Comparison of ENCODE assay signal across 34 cellular contexts in the genomic region with DNA sequence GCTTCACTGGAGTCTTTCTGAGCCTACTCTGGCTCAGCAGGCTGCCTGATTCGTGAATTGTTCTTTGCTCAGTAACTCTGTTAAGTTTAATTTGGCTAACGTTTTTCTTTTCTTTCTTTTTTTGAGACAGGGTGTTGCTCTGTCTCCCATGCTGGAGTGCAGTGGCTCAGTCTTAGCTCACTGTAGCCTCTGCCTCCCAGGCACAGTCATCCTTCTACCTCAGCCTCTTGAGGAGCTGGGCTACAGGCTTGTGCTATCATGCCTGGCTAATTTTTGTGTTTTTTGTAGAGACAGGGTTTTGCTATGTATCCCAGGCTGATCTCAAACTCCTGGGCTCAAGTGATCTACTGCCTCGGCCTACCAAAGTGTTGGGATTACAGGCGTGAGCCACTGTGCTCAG.
DNase-seq lines count a peak whose midpoint lies in the region; ATAC-seq, FAIRE-seq and TF ChIP-seq lines count a peak whose summit lies in the region.
"Had no signal": no experiment of that assay in that cellular context is flagged by ENCODE, and none has a peak within 500 bp of the region (broad histone marks: within the 10 kb centered on the region; RNA-seq: fewer than 3 reads in every experiment).

No MANE protein-coding gene starts in this region.

- no peaks in the 10 kb centered on the region; the same call in 1 of the 2 replicates for H3K27me3 ChIP-seq in IMR-90 (ENCODE audit: control insufficient read depth, insufficient read depth, low read length)
- no peaks in the 10 kb centered on the region for H3K27me3 ChIP-seq in GM12878 (replicated peaks in 1 of 2; ENCODE audit: control insufficient read depth in 2 of 2, insufficient read depth in 2 of 2, low read length in 1 of 2)
- H3K27me3 ChIP-seq in neural progenitor cell = no peaks in the 10 kb centered on the region
- H3K27me3 ChIP-seq: esophagus squamous epithelium, gastrocnemius medialis, testis had no signal

- no peaks in the 10 kb centered on the region for H3K36me3 ChIP-seq in IMR-90 (ENCODE audit: control insufficient read depth, insufficient read depth, low read length)
- no peaks in the 10 kb centered on the region for H3K36me3 ChIP-seq in GM12878 (ENCODE audit: control insufficient read depth in 2 of 2, insufficient read depth in 2 of 2, low read length in 1 of 2)
- H3K36me3 ChIP-seq in neural progenitor cell = no peaks in the 10 kb centered on the region
- H3K36me3 ChIP-seq: esophagus squamous epithelium, gastrocnemius medialis, HAP-1, prostate gland had no signal

- no peak overlapping the region for H3K56ac ChIP-seq in IMR-90 (ENCODE audit: extremely low read depth, insufficient read depth, low read length)

- no peak for TF ChIP-seq POLR2A in IMR-90 (IDR thresholded peaks at IDR 0.05; ENCODE audit: low read depth, low read length)
- TF ChIP-seq POLR2A in GM12878 (IDR thresholded peaks at IDR 0.05; ENCODE audit: low read depth, low read length) = no peak

- intact Hi-C loops in IMR-90 (cut with micrococcal nuclease) (no loop called here), GM12878 (cut with micrococcal nuclease; ENCODE audit: unreplicated experiment) (no loop called here)

- peaks cover 6% of the 10 kb centered on the region for H3K4me1 Mint-ChIP-seq in neural progenitor cell
- H3K4me1 Mint-ChIP-seq: activated naive CD8-positive, alpha-beta T cell treated with anti-CD3 and anti-CD28 coated beads, Interleukin-2, amount 50 U/mL, for 24 hours; B cell; central memory CD8-positive, alpha-beta T cell; naive B cell had no signal

- H3K79me2 ChIP-seq in GM12878 (ENCODE audit: control insufficient read depth, insufficient read depth, low read length) (no peaks in the 10 kb centered on the region), neural progenitor cell (ENCODE audit: low read depth) (no peaks in the 10 kb centered on the region)

- TF ChIP-seq RAD21 in IMR-90 (IDR thresholded peaks at IDR 0.05; ENCODE audit: low read length) (no peak), GM12878 (IDR thresholded peaks at IDR 0.05; ENCODE audit: insufficient read depth, low read depth, low read length) (no peak)

- no peak overlapping the region for H2BK120ac ChIP-seq in IMR-90 (ENCODE audit: low read depth, low read length)

- no peak overlapping the region for H2BK5ac ChIP-seq in IMR-90 (ENCODE audit: low read depth, low read length, poor library complexity, severe bottlenecking)

- no peak overlapping the region for H3K9ac ChIP-seq in IMR-90 (ENCODE audit: low read depth, low read length)
- no peak overlapping the region for H3K9ac ChIP-seq in GM12878 (ENCODE audit: control insufficient read depth, insufficient read depth, low read length)
- H3K9ac ChIP-seq in neural progenitor cell = no peak overlapping the region

- no peaks in the 10 kb centered on the region for H3K79me1 ChIP-seq in IMR-90 (ENCODE audit: low read depth in 1 of 2, low read length in 2 of 2)

- ATAC-seq in GM21717 (IDR thresholded peaks at IDR 0.05; ENCODE audit: unreplicated experiment) = peak; percentile 32
- no peak for ATAC-seq in IMR-90 (ENCODE audit: low read depth)
- ATAC-seq in GM12878 = peak; percentile 44; the same call in 2 of the 3 replicates
- no peak for ATAC-seq in GM18858 (IDR thresholded peaks at IDR 0.05; ENCODE audit: unreplicated experiment)
- ATAC-seq: activated naive CD8-positive, alpha-beta T cell treated with anti-CD3 and anti-CD28 coated beads, Interleukin-2, amount 50 U/mL, for 24 hours; activated T-cell treated with anti-CD3 and anti-CD28 coated beads, Interleukin-2, amount 50 U/mL, for 72 hours; CD8-positive, alpha-beta T cell; gastrocnemius medialis; sciatic nerve had no signal

- H3F3A ChIP-seq in neural progenitor cell (ENCODE audit: low read depth) = peaks cover 8% of the 10 kb centered on the region

- H4K5ac ChIP-seq in IMR-90 (ENCODE audit: low read depth, low read length) = no peak overlapping the region

- H3K18ac ChIP-seq in IMR-90 (ENCODE audit: low read depth, low read length) = no peak overlapping the region

- H3K36me3 Mint-ChIP-seq in neural progenitor cell = no peaks in the 10 kb centered on the region
- H3K36me3 Mint-ChIP-seq: CD8-positive, alpha-beta T cell; naive B cell had no signal

- in situ Hi-C loops in IMR-90 (cut with MboI; ENCODE audit: low sequenced_read_pairs) (no loop called here), GM12878 (cut with MboI) (no loop called here)

- RAD21 ChIA-PET in GM12878 (lab: Charles Lee; ENCODE audit: unreplicated experiment) = interaction anchor here (3.6 kb wide), 1 partner anchor 11 kb away, joined by 18 read pairs; no protein-coding TSS in a partner anchor

- TF ChIP-seq CTCF in IMR-90 (conservative IDR thresholded peaks at IDR 0.05; ENCODE audit: low read depth, low read length) (no peak), GM12878 (IDR thresholded peaks at IDR 0.05 in 2 of 3, conservative IDR thresholded peaks at IDR 0.05 in 1 of 3; ENCODE audit: control insufficient read depth in 2 of 3, extremely low read depth in 1 of 3, insufficient read depth in 1 of 3, low read depth in 3 of 3, low read length in 3 of 3) (no peak), neural progenitor cell (IDR thresholded peaks at IDR 0.05) (no peak), RWPE1 (conservative IDR thresholded peaks at IDR 0.05; ENCODE audit: low read depth) (no peak)

- POLR2A ChIA-PET in IMR-90 (lab: Charles Lee; ENCODE audit: unreplicated experiment) (no interaction called here), GM12878 (lab: Charles Lee) (no interaction called here), RWPE1 (lab: Yijun Ruan, JAX; ENCODE audit: low non-redundant PET) (no interaction called here)

- H2BK20ac ChIP-seq in IMR-90 (ENCODE audit: low read depth, low read length) = no peak overlapping the region

- no peak overlapping the region for H3K27ac Mint-ChIP-seq in neural progenitor cell
- H3K27ac Mint-ChIP-seq: activated naive CD8-positive, alpha-beta T cell treated with anti-CD3 and anti-CD28 coated beads, Interleukin-2, amount 50 U/mL, for 24 hours; activated T-cell treated with anti-CD3 and anti-CD28 coated beads, Interleukin-2, amount 50 U/mL, for 72 hours; B cell; CD8-positive, alpha-beta T cell; dendritic cell treated with granulocyte-macrophage colony-stimulating factor and Interleukin-4, amounts not matched to agents 40 ng/mL and 50 ng/mL, for 4 days; stimulated activated naive CD8-positive, alpha-beta T cell treated with anti-CD3 and anti-CD28 coated beads, Interleukin-15, Interleukin-2, amounts not matched to agents 100 ng/mL and 50 ng/mL, for 24 hours had no signal

- SMC1A ChIA-PET in GM12878 (lab: Charles Lee; ENCODE audit: uncharacterized antibody, unreplicated experiment) = interaction anchor here (4.4 kb wide), 1 partner anchor 11 kb away, joined by 29 read pairs; no protein-coding TSS in a partner anchor

- H3K9me3 Mint-ChIP-seq in neural progenitor cell = no peaks in the 10 kb centered on the region
- H3K9me3 Mint-ChIP-seq: activated naive CD8-positive, alpha-beta T cell treated with anti-CD3 and anti-CD28 coated beads, Interleukin-2, amount 50 U/mL, for 24 hours; activated T-cell treated with anti-CD3 and anti-CD28 coated beads, Interleukin-2, amount 50 U/mL, for 72 hours; CD8-positive, alpha-beta T cell; central memory CD8-positive, alpha-beta T cell; dendritic cell treated with granulocyte-macrophage colony-stimulating factor and Interleukin-4, amounts not matched to agents 40 ng/mL and 50 ng/mL, for 4 days; stimulated activated naive CD8-positive, alpha-beta T cell treated with anti-CD3 and anti-CD28 coated beads, Interleukin-15, Interleukin-2, amounts not matched to agents 100 ng/mL and 50 ng/mL, for 24 hours had no signal

- H3K4me1 ChIP-seq in IMR-90 (ENCODE audit: control insufficient read depth, insufficient read depth, low read length) (no peaks in the 10 kb centered on the region), GM12878 (ENCODE audit: control insufficient read depth, insufficient read depth, low read length) (no peaks in the 10 kb centered on the region), neural progenitor cell (peaks cover 25% of the 10 kb centered on the region)
- H3K4me1 ChIP-seq: esophagus squamous epithelium, gastrocnemius medialis, HAP-1, prostate gland, testis had no signal

- dilution Hi-C loops in IMR-90 (cut with HindIII; ENCODE audit: low sequenced_read_pairs, unreplicated experiment) = no loop called here

- H3K23ac ChIP-seq in IMR-90 (ENCODE audit: low read depth, low read length) = no peak overlapping the region

- DNase-seq in IMR-90 (no peak), GM12878 (ENCODE audit: low read depth, low spot score) (no peak), neural progenitor cell (ENCODE audit: low spot score) (peak; percentile 25), HCEC 1CT (no peak), RWPE1 (ENCODE audit: low spot score) (no peak)
- DNase-seq: ACHN; activated CD4-positive, alpha-beta T cell treated with anti-CD3 and anti-CD28 coated beads, Interleukin-2, amount 50 U/mL, for 48 hours; activated naive CD8-positive, alpha-beta T cell treated with anti-CD3 and anti-CD28 coated beads, Interleukin-2, amount 50 U/mL, for 24 hours; activated T-cell treated with anti-CD3 and anti-CD28 coated beads, Interleukin-2, amount 50 U/mL, for 72 hours; CD8-positive, alpha-beta T cell; DMS153; esophagus squamous epithelium; gastrocnemius medialis; kidney; midbrain; naive B cell; NCI-H1930; NCI-H2171 treated with DMSO at 0.1 percent for 48 hours; NCI-H510A; nucleus accumbens; OCI-M1; stimulated activated CD8-positive, alpha-beta memory T cell treated with anti-CD3 and anti-CD28 coated beads, Interleukin-4, amount 100 ng/mL, for 48 hours; testis had no signal

- no peak overlapping the region for H2AK9ac ChIP-seq in IMR-90 (replicated peaks; ENCODE audit: low read depth, low read length, poor library complexity)

- H3K4me3 ChIP-seq in IMR-90 (ENCODE audit: insufficient read depth, low read depth, low read length) (no peak overlapping the region), GM12878 (no peak overlapping the region), neural progenitor cell (no peak overlapping the region)
- H3K4me3 ChIP-seq: esophagus squamous epithelium, gastrocnemius medialis, HAP-1, prostate gland, SK-N-MC, testis had no signal

- no peak overlapping the region for H3K27ac ChIP-seq in IMR-90 (ENCODE audit: insufficient read depth, low read length)
- no peak overlapping the region for H3K27ac ChIP-seq in GM12878 (ENCODE audit: control insufficient read depth, insufficient read depth)
- peak overlapping the region; percentile 84 for H3K27ac ChIP-seq in neural progenitor cell
- H3K27ac ChIP-seq in RWPE1 = no peak overlapping the region
- H3K27ac ChIP-seq: esophagus squamous epithelium, gastrocnemius medialis, prostate gland, SK-N-MC, testis had no signal

- BruUV-seq in IMR-90 (replicated peaks; lab: Mats Ljungman, UMichigan) (no TSS peak), GM12878 (replicated peaks; lab: Mats Ljungman, UMichigan) (no TSS peak)

- H4K91ac ChIP-seq in IMR-90 (ENCODE audit: insufficient read depth, low read depth, low read length) = no peak overlapping the region

- no peak overlapping the region for H3K4me3 Mint-ChIP-seq in neural progenitor cell
- H3K4me3 Mint-ChIP-seq: activated naive CD8-positive, alpha-beta T cell treated with anti-CD3 and anti-CD28 coated beads, Interleukin-2, amount 50 U/mL, for 24 hours; activated T-cell treated with anti-CD3 and anti-CD28 coated beads, Interleukin-2, amount 50 U/mL, for 72 hours; B cell; CD8-positive, alpha-beta T cell; central memory CD8-positive, alpha-beta T cell; dendritic cell treated with granulocyte-macrophage colony-stimulating factor and Interleukin-4, amounts not matched to agents 40 ng/mL and 50 ng/mL, for 4 days; naive B cell; stimulated activated naive CD8-positive, alpha-beta T cell treated with anti-CD3 and anti-CD28 coated beads, Interleukin-15, Interleukin-2, amounts not matched to agents 100 ng/mL and 50 ng/mL, for 24 hours had no signal

- H3K14ac ChIP-seq in IMR-90 (replicated peaks; ENCODE audit: low read depth, low read length) = no peak overlapping the region

- H2AFZ ChIP-seq in IMR-90 (replicated peaks; ENCODE audit: low read length, poor library complexity) (peak overlapping the region; percentile 13), GM12878 (ENCODE audit: control insufficient read depth, low read depth, low read length) (peak overlapping the region; percentile 46), neural progenitor cell (replicated peaks) (peak overlapping the region; percentile 99)

- H3K4ac ChIP-seq in IMR-90 (ENCODE audit: low read depth, low read length) = no peak overlapping the region

- H3K9me3 ChIP-seq in IMR-90 (ENCODE audit: control insufficient read depth, insufficient read depth, low read length) (no peaks in the 10 kb centered on the region), GM12878 (replicated peaks; ENCODE audit: control insufficient read depth, insufficient read depth, low read length) (no peaks in the 10 kb centered on the region), neural progenitor cell (ENCODE audit: low read depth) (no peaks in the 10 kb centered on the region)
- H3K9me3 ChIP-seq: esophagus squamous epithelium, gastrocnemius medialis, HAP-1, prostate gland, testis had no signal

- no peaks in the 10 kb centered on the region for H3K9me1 ChIP-seq in IMR-90 (ENCODE audit: insufficient read depth, low read length)

- no CpG with 5 or more reads among the region's 4 CpGs for WGBS in IMR-90 (ENCODE audit: extremely low coverage in 2 of 2, insufficient read length in 1 of 2), 2 experiments
- 45% methylated on average over 4 of the region's 4 CpGs for WGBS in GM12878 (ENCODE audit: insufficient coverage, insufficient replicate concordance, low lambda C conversion rate, missing lambda C conversion rate)

- no peak overlapping the region for H4K8ac ChIP-seq in IMR-90 (ENCODE audit: low read depth in 2 of 2, low read length in 2 of 2)

- no peak for TF ChIP-seq EP300 in GM12878 (IDR thresholded peaks at IDR 0.05; ENCODE audit: borderline replicate concordance in 1 of 2, control insufficient read depth in 1 of 2, low read depth in 2 of 2, low read length in 2 of 2)

- H3K27me3 Mint-ChIP-seq in neural progenitor cell (ENCODE audit: insufficient read depth, low read depth) = no peaks in the 10 kb centered on the region
- H3K27me3 Mint-ChIP-seq: stimulated activated naive CD8-positive, alpha-beta T cell treated with anti-CD3 and anti-CD28 coated beads, Interleukin-15, Interleukin-2, amounts not matched to agents 100 ng/mL and 50 ng/mL, for 24 hours had no signal

- H3K4me2 ChIP-seq in IMR-90 (ENCODE audit: low read depth, low read length) (no peak overlapping the region), GM12878 (ENCODE audit: control insufficient read depth, insufficient read depth) (no peak overlapping the region), neural progenitor cell (peak overlapping the region; percentile 24)

- no peak overlapping the region for H2BK15ac ChIP-seq in IMR-90 (ENCODE audit: low read depth, low read length)

- no peak overlapping the region for H2AK5ac ChIP-seq in IMR-90 (ENCODE audit: low read depth, low read length)

- H4K20me1 ChIP-seq in IMR-90 (ENCODE audit: insufficient read depth, low read length) = no peaks in the 10 kb centered on the region
- no peaks in the 10 kb centered on the region for H4K20me1 ChIP-seq in GM12878 (ENCODE audit: control insufficient read depth, insufficient read depth)
- H4K20me1 ChIP-seq in neural progenitor cell (ENCODE audit: low read depth) = no peaks in the 10 kb centered on the region

- CTCF ChIA-PET in IMR-90 (lab: Yijun Ruan, JAX) (interaction anchor here (0.6 to 0.8 kb wide), 2 partner anchors 20 to 23 kb away, joined by 3 to 4 read pairs; no protein-coding TSS in a partner anchor), GM12878 (lab: Yijun Ruan, JAX) (interaction anchor here (0.6 to 1.1 kb wide), 2 partner anchors 11 to 452 kb away, joined by 3 read pairs; no protein-coding TSS in a partner anchor), RWPE1 (lab: Yijun Ruan, JAX) (interaction anchor here (0.7 to 1.2 kb wide), 2 partner anchors 9 to 461 kb away, joined by 3 to 4 read pairs; no protein-coding TSS in a partner anchor)

- no peak for FAIRE-seq in GM12878 (lab: Jason Lieb, UNC)
- FAIRE-seq: GM12891, kidney had no signal

Comparison
In these comparisons a context has a peak if more than half of its experiments do, and no peak if none do; other contexts are left out.
1. ATAC-seq: peak in GM21717 (single experiment) and GM12878 (single experiment); none in IMR-90 (single experiment) and GM18858 (single experiment).
2. H2AFZ ChIP-seq: peak in every context shown above with its lines; median percentile 99 in neural progenitor cell; 46 in GM12878; 13 in IMR-90.